Comparison of ENCODE assay signal across 1 cellular context in the genomic region with DNA sequence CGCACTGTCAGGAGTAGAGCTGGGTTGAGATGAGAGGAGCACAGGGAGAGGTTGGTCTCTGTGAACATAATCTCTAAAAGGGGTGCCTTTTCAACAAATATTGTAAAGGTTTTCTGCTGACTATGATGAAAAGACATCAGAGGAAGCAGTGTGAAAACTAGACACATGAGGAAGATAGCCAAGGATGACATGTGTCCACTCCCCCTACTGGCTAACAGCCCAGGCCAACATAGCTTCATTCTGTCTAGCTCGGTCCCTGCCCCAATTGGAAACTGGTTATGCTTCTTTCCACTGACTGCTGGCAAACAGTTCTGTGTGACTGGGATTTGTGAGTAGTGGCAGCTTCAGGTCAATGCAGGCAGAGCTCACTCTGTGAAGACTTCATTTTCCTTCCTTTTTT.
TF ChIP-seq lines count a peak whose summit lies in the region.

No MANE protein-coding gene starts in this region.

TF ChIP-seq in K562, 482 proteins besides CTCF, POLR2A, EP300 and RAD21 (continued from another document):
- TF ChIP-seq U2AF1 (optimal IDR thresholded peaks at IDR 0.05; ENCODE audit: low read depth, low read length) (no peak), MAFK (IDR thresholded peaks at IDR 0.05; ENCODE audit: low read length) (peak; percentile 36; the same call in 1 of the 2 replicates), SRF (CRISPR knock-in tag; IDR thresholded peaks at IDR 0.05) (no peak), MAFG (tag; conservative IDR thresholded peaks at IDR 0.05) (peak; percentile 45; the same call in 1 of the 2 replicates)
TF ChIP-seq in K562: peak in this region for 4.
